In the genomic region with DNA sequence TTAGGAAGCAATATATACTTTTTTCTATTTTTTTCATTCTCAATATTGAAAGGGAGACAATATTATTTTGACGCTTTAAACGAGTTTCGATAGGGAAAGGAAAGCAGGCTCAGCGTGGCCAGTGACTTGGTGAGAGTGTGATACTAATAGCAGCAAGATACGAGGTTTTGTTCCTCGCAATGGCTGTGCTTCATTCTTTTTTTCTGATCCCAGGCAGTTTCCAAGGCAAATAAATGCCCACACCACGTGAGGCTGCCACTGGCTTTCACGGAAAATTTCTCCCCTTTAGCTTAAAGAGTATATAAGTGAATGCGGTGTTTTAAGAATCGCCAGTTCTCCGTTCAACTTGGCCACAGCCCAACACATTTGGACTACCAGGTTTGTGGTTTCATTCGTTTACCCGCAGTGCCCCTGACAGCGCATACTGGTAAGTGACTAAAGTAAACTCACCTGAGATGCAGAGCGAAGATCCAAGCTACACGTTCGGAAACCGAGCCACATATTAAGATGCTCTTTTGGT, we compare ENCODE assay signal across 1 cellular context.
TF ChIP-seq lines count a peak whose summit lies in the region.

No MANE protein-coding gene starts in this region.

TF ChIP-seq in SK-N-SH treated with all-trans-retinoic acid at 6 μM for 48 hours, 23 proteins besides CTCF, POLR2A, EP300 and RAD21 (continued from another document):
- TF ChIP-seq, protein P1, sequence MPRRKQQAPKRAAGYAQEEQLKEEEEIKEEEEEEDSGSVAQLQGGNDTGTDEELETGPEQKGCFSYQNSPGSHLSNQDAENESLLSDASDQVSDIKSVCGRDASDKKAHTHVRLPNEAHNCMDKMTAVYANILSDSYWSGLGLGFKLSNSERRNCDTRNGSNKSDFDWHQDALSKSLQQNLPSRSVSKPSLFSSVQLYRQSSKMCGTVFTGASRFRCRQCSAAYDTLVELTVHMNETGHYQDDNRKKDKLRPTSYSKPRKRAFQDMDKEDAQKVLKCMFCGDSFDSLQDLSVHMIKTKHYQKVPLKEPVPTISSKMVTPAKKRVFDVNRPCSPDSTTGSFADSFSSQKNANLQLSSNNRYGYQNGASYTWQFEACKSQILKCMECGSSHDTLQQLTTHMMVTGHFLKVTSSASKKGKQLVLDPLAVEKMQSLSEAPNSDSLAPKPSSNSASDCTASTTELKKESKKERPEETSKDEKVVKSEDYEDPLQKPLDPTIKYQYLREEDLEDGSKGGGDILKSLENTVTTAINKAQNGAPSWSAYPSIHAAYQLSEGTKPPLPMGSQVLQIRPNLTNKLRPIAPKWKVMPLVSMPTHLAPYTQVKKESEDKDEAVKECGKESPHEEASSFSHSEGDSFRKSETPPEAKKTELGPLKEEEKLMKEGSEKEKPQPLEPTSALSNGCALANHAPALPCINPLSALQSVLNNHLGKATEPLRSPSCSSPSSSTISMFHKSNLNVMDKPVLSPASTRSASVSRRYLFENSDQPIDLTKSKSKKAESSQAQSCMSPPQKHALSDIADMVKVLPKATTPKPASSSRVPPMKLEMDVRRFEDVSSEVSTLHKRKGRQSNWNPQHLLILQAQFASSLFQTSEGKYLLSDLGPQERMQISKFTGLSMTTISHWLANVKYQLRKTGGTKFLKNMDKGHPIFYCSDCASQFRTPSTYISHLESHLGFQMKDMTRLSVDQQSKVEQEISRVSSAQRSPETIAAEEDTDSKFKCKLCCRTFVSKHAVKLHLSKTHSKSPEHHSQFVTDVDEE (CRISPR knock-in tag; IDR thresholded peaks at IDR 0.05): no peak
- TF ChIP-seq RARB (CRISPR knock-in tag; IDR thresholded peaks at IDR 0.05): no peak
- TF ChIP-seq GLIS3 (CRISPR knock-in tag; IDR thresholded peaks at IDR 0.05): no peak
- no peak for TF ChIP-seq PPARA (CRISPR knock-in tag; IDR thresholded peaks at IDR 0.05; ENCODE audit: borderline replicate concordance)
